Comparison of ENCODE assay signal across 28 cellular contexts in the genomic region with DNA sequence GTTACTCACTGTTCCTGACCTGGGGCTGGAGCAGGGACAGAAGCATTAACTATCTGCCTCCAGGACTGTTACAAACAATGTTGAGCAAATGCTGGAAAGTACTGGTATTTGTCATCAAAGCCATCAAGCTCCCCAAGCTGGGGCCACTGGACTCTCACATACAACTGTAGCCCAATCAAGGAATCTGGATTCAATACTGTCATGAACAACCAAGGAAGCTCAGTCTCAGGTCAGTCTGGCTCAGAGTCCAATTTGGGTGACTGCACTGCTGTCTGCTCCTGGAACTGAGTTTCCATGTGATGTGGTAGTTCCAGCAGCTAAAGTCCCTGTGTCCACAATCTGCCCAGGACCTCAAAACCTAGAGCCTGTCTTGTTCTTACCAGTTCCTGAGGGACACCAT. TPM values are rescaled to one million over a fixed set of nuclear protein-coding genes. Genes with fewer than 3 reads are reported as not detected.
"Had no signal": no experiment of that assay in that cellular context is flagged by ENCODE, and none has a peak within 500 bp of the region (broad histone marks: within the 10 kb centered on the region; RNA-seq: fewer than 3 reads in every experiment).

No MANE protein-coding gene starts in this region.

- H3K4me1 ChIP-seq: ascending aorta, body of pancreas had no signal

- DNase-seq: activated CD4-positive, alpha-beta T cell treated with anti-CD3 and anti-CD28 coated beads for 48 hours; activated CD4-positive, alpha-beta T cell treated with anti-CD3 and anti-CD28 coated beads, Interleukin-2, amount 50 U/mL, for 48 hours; activated CD8-positive, alpha-beta memory T cell treated with anti-CD3 and anti-CD28 coated beads, Interleukin-2, amount 10 ng/mL, durations not matched to agents 7 days and 5 days; activated effector memory CD4-positive, alpha-beta T cell treated with anti-CD3 and anti-CD28 coated beads, Interleukin-2, amount 50 U/mL, for 16 hours; activated naive CD4-positive, alpha-beta T cell treated with Interleukin-2 at 50 U/mL for 16 hours; activated naive CD8-positive, alpha-beta T cell treated with anti-CD3 and anti-CD28 coated beads, Interleukin-2, amount 50 U/mL, for 24 hours; activated T-cell treated with anti-CD3 and anti-CD28 coated beads, Interleukin-2, amount 50 U/mL, for 4 hours; amniotic stem cell; body of pancreas; KG1; MG63; MV-4-11; NCI-H1092 treated with DMSO at 0.1 percent for 48 hours; NCI-H1417 treated with DMSO at 0.1 percent for 48 hours; NCI-H1694; NCI-H2029; NCI-H2107; NCI-H2171 treated with DMSO at 0.1 percent for 48 hours; NCI-H226; NCI-H526; NCI-H774; T-cell had no signal

- H3K27ac ChIP-seq: ascending aorta, body of pancreas, SK-N-MC had no signal

- H3K27me3 ChIP-seq: ascending aorta, body of pancreas, MG63 had no signal

- ATAC-seq: activated CD4-positive, CD25-positive, alpha-beta regulatory T cell treated with anti-CD3 and anti-CD28 coated beads, Interleukin-2, amount 50 U/mL, for 24 hours; activated CD8-positive, alpha-beta memory T cell treated with anti-CD3 and anti-CD28 coated beads, Interleukin-2, amount 10 ng/mL, durations not matched to agents 7 days and 5 days; activated naive CD4-positive, alpha-beta T cell treated with anti-CD3 and anti-CD28 coated beads, Interleukin-2, amount 50 U/mL, for 72 hours; activated naive CD8-positive, alpha-beta T cell treated with anti-CD3 and anti-CD28 coated beads, Interleukin-2, amount 50 U/mL, for 24 hours; activated T-cell treated with anti-CD3 and anti-CD28 coated beads, Interleukin-2, amount 50 U/mL, for 4 hours; body of pancreas; T-cell had no signal

- H3K36me3 ChIP-seq: ascending aorta, MG63 had no signal

- H3K4me3 ChIP-seq: ascending aorta, body of pancreas, MG63, SK-N-MC had no signal

- H3K9me3 ChIP-seq: ascending aorta, body of pancreas, MG63 had no signal

RNA-seq across cellular contexts. Expression of gene APOO, which starts 50.3 kb away (rescaled TPM):
- total RNA-seq: ascending aorta had no signal

RNA-seq across cellular contexts. Expression of gene CXorf58, which starts 50.4 kb away (rescaled TPM):
- total RNA-seq: ascending aorta; RPMI7951; T-cell; T-helper 2 cell treated with Interferon-gamma antibody and Interleukin-4, amounts not matched to agents 100 ng/mL and 5 ng/mL, for 36 hours had no signal
